ENCODE assay signal across 8 cellular contexts in genomic region chr21:34888569-34889286, GRCh38.
DNase-seq lines count a peak whose midpoint lies in the region; ATAC-seq and FAIRE-seq lines count a peak whose summit lies in the region.

No MANE protein-coding gene starts in this region.

- peak overlapping the region; percentile 64 for H3K4me3 ChIP-seq in mononuclear cell (ENCODE audit: low read length)

- no peaks in the 10 kb centered on the region for H3K9me3 ChIP-seq in mononuclear cell (ENCODE audit: low read depth, low read length)

- ATAC-seq in GM21381 (IDR thresholded peaks at IDR 0.05; ENCODE audit: unreplicated experiment), result peak; percentile 49

- H3K27me3 ChIP-seq in mononuclear cell (ENCODE audit: insufficient read depth, low read length), result no peaks in the 10 kb centered on the region

- FAIRE-seq in HTR-8/SVneo (lab: Jason Lieb, UNC), result peak; percentile 52

- DNase-seq in COLO668 (lab: John Stamatoyannopoulos, UW; ENCODE audit: unreplicated experiment) (peak; percentile 99), HTR-8/SVneo (ENCODE audit: insufficient read length, low spot score) (peak; percentile 83), NOMO-1 treated with DMSO at 0.1 percent for 48 hours (lab: John Stamatoyannopoulos, UW; ENCODE audit: unreplicated experiment) (peak; percentile 89), epidermal melanocyte (ENCODE audit: insufficient read length, low spot score) (peak; percentile 99)
- peak; percentile 59 for DNase-seq in activated CD8-positive, alpha-beta memory T cell treated with anti-CD3 and anti-CD28 coated beads, Interleukin-2, amount 50 U/mL, for 24 hours (ENCODE audit: extremely low read depth)
- peak; percentile 46 to 54 for DNase-seq in stimulated activated CD8-positive, alpha-beta memory T cell treated with anti-CD3 and anti-CD28 coated beads, Interleukin-2, amount 100 ng/mL, for 1 hour (ENCODE audit: low read depth in 2 of 2)

- peaks cover 67% of the 10 kb centered on the region for H3K4me1 ChIP-seq in mononuclear cell (ENCODE audit: insufficient read depth, low read length)

Comparison
In these comparisons a context has a peak if more than half of its experiments do, and no peak if none do; other contexts are left out.
1. Peak in every context shown above with its lines: DNase-seq, ATAC-seq and H3K4me3 ChIP-seq.